Comparison of ENCODE assay signal across 8 cellular contexts in the genomic region with DNA sequence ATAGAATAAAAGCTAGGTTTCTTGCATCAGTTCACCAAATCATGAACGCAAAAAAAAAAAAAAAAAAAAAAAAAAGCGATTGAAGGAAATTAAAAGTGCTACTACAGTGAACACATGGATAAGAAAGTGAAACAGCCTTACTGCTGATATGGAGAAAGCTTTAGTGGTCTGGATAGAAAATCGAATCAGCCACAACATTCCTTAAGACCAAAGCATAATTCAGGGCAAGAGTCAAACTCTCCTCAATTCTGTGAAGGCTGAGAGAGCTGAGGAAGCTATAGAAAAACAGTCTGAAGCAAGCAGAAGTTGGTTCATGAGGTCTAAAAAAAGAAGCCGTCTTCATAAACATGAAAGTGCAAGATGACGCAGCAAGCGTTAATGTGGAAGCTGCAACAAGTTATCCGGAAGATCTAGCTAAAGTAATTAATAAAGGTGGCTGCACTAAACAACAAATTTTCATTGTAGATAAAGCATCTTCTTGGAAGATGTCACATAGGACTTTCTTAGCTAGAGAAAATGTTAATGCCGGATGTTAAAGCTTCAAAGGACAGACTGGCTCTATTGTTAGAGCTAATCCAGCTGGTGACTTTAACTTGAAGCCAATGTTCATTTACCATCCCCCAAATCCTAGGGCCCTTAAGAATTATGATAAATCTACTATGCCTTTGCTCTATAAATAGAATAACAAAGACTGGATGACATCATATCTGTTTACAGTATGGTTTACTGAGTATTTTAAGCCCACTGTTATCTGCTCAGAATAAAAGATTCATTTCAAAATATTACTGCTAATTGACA. TPM values are rescaled to one million over a fixed set of nuclear protein-coding genes. Genes with fewer than 3 reads are reported as not detected.
DNase-seq lines count a peak whose midpoint lies in the region; ATAC-seq and TF ChIP-seq lines count a peak whose summit lies in the region.

No MANE protein-coding gene starts in this region.

- no peaks in the 10 kb centered on the region for H3K9me3 ChIP-seq in left ventricle myocardium inferior (replicated peaks)
- no peaks in the 10 kb centered on the region for H3K9me3 ChIP-seq in thoracic aorta

- H3K4me1 ChIP-seq in left ventricle myocardium inferior: peaks cover 5% of the 10 kb centered on the region
- H3K4me1 ChIP-seq in thoracic aorta (ENCODE audit: control insufficient read depth in 1 of 2, low read depth in 2 of 2): peaks cover 8 to 15% of the 10 kb centered on the region in 2 donors

- ATAC-seq in thoracic aorta (ENCODE audit: insufficient number of reproducible peaks, low FRiP score, low read depth) (no peak), HG03097 (IDR thresholded peaks at IDR 0.05; ENCODE audit: low FRiP score, unreplicated experiment) (no peak)
- ATAC-seq in naive thymus-derived CD8-positive, alpha-beta T cell: no peak

- H3K4me3 Mint-ChIP-seq in T-helper 2 cell treated with Interferon-gamma antibody and Interleukin-4, amounts not matched to agents 5 μg/mL and 100 μg/mL, for 36 hours: peak overlapping the region; percentile 61
- peak overlapping the region in 3 of 10 donors; percentile 9 to 44 (median 36) for H3K4me3 Mint-ChIP-seq in naive thymus-derived CD8-positive, alpha-beta T cell

- intact Hi-C loops in left ventricle myocardium inferior (cut with micrococcal nuclease): no loop called here

- H3K4me3 ChIP-seq in left ventricle myocardium inferior: peak overlapping the region; percentile 45
- H3K4me3 ChIP-seq in thoracic aorta: peak overlapping the region; percentile 45

- no peaks in the 10 kb centered on the region for H3K36me3 ChIP-seq in left ventricle myocardium inferior
- no peaks in the 10 kb centered on the region for H3K36me3 ChIP-seq in thoracic aorta

- H3K27ac Mint-ChIP-seq in T-helper 2 cell treated with Interferon-gamma antibody and Interleukin-4, amounts not matched to agents 5 μg/mL and 100 μg/mL, for 36 hours: no peak overlapping the region
- H3K27ac Mint-ChIP-seq in naive thymus-derived CD8-positive, alpha-beta T cell: no peak overlapping the region

- no peaks in the 10 kb centered on the region for H3K36me3 Mint-ChIP-seq in T-helper 2 cell treated with Interferon-gamma antibody and Interleukin-4, amounts not matched to agents 5 μg/mL and 100 μg/mL, for 36 hours (ENCODE audit: low read depth)
- H3K36me3 Mint-ChIP-seq in naive thymus-derived CD8-positive, alpha-beta T cell: no peaks in the 10 kb centered on the region

- DNase-seq in SKM-1 treated with dmso at 0.1 percent for 144 hours (lab: John Stamatoyannopoulos, UW; ENCODE audit: unreplicated experiment) (peak; percentile 7), SKM-1 (lab: John Stamatoyannopoulos, UW; ENCODE audit: unreplicated experiment) (no peak), left ventricle myocardium inferior (no peak), thoracic aorta (ENCODE audit: low spot score) (no peak), activated gamma-delta T cell treated with Interleukin-2 at 50 U/mL for 16 hours (no peak)
- no peak for DNase-seq in T-helper 2 cell treated with Interferon-gamma antibody and Interleukin-4, amounts not matched to agents 5 μg/mL and 100 μg/mL, for 36 hours (ENCODE audit: low spot score)
- DNase-seq in naive thymus-derived CD8-positive, alpha-beta T cell: no peak

- H3K27me3 ChIP-seq in left ventricle myocardium inferior (ENCODE audit: low read depth): no peaks in the 10 kb centered on the region
- no peaks in the 10 kb centered on the region for H3K27me3 ChIP-seq in thoracic aorta (replicated peaks; ENCODE audit: insufficient read depth)

- H3K27me3 Mint-ChIP-seq in T-helper 2 cell treated with Interferon-gamma antibody and Interleukin-4, amounts not matched to agents 5 μg/mL and 100 μg/mL, for 36 hours (ENCODE audit: low read depth): peaks cover 18% of the 10 kb centered on the region
- peaks cover 4 to 8% (median 7%) of the 10 kb centered on the region in 5 donors for H3K27me3 Mint-ChIP-seq in naive thymus-derived CD8-positive, alpha-beta T cell

- TF ChIP-seq CTCF in left ventricle myocardium inferior (IDR thresholded peaks at IDR 0.05; ENCODE audit: borderline replicate concordance) (no peak), thoracic aorta (IDR thresholded peaks at IDR 0.05) (no peak)

- no peaks in the 10 kb centered on the region for H3K9me3 Mint-ChIP-seq in T-helper 2 cell treated with Interferon-gamma antibody and Interleukin-4, amounts not matched to agents 5 μg/mL and 100 μg/mL, for 36 hours
- no peaks in the 10 kb centered on the region for H3K9me3 Mint-ChIP-seq in naive thymus-derived CD8-positive, alpha-beta T cell

- POLR2A ChIA-PET in naive thymus-derived CD8-positive, alpha-beta T cell (lab: Charles Lee): no interaction called here

- peaks cover 3% of the 10 kb centered on the region for H3K4me1 Mint-ChIP-seq in T-helper 2 cell treated with Interferon-gamma antibody and Interleukin-4, amounts not matched to agents 5 μg/mL and 100 μg/mL, for 36 hours (ENCODE audit: low read depth)
- H3K4me1 Mint-ChIP-seq in naive thymus-derived CD8-positive, alpha-beta T cell: peaks cover 0 to 8% (median 6%) of the 10 kb centered on the region in 4 donors

- H3K27ac ChIP-seq in left ventricle myocardium inferior (replicated peaks) (peak overlapping the region; percentile 52), thoracic aorta (peak overlapping the region in 1 of 2 donors; percentile 60)

RNA-seq across cellular contexts. Expression of a gene that starts 19.2 kb away (rescaled TPM):
- total RNA-seq in left ventricle myocardium inferior (0.82 TPM), thoracic aorta (10 to 100 TPM; 19.3 to 28.4 TPM)
- not detected for total RNA-seq in naive thymus-derived CD8-positive, alpha-beta T cell
- polyA plus RNA-seq in naive thymus-derived CD8-positive, alpha-beta T cell: not detected

Comparison
In these comparisons a context has a peak if more than half of its experiments do, and no peak if none do; other contexts are left out.
1. RNA of a gene that starts 19.2 kb away (total RNA-seq): 19.3 to 28.4 TPM in thoracic aorta; 0.82 TPM in left ventricle myocardium inferior (single experiment) and not detected in naive thymus-derived CD8-positive, alpha-beta T cell; every median in the first group is over 10 times any median in the second.